21 cellular contexts compared by ENCODE assay signal in genomic region chr5:127685662-127686061, GRCh38. TPM values are rescaled to one million over a fixed set of nuclear protein-coding genes. Genes with fewer than 3 reads are reported as not detected.
"Had no signal": no experiment of that assay in that cellular context is flagged by ENCODE, and none has a peak within 500 bp of the region (broad histone marks: within the 10 kb centered on the region; RNA-seq: fewer than 3 reads in every experiment).

No MANE protein-coding gene starts in this region.

- H3K9me3 Mint-ChIP-seq: activated CD4-positive, alpha-beta memory T cell treated with anti-CD3 and anti-CD28 coated beads for 36 hours; central memory CD8-positive, alpha-beta T cell; effector memory CD8-positive, alpha-beta T cell had no signal

- H3K27ac Mint-ChIP-seq: activated CD4-positive, alpha-beta memory T cell treated with anti-CD3 and anti-CD28 coated beads for 36 hours; activated naive CD8-positive, alpha-beta T cell treated with anti-CD3 and anti-CD28 coated beads for 36 hours; dendritic cell treated with granulocyte-macrophage colony-stimulating factor and Interleukin-4, amounts not matched to agents 40 ng/mL and 50 ng/mL, for 4 days; effector memory CD8-positive, alpha-beta T cell had no signal

- H3K4me1 ChIP-seq: lower lobe of right lung, sigmoid colon had no signal

- H3K4me3 Mint-ChIP-seq: activated CD4-positive, alpha-beta memory T cell treated with anti-CD3 and anti-CD28 coated beads for 36 hours; activated naive CD8-positive, alpha-beta T cell treated with anti-CD3 and anti-CD28 coated beads for 36 hours; central memory CD8-positive, alpha-beta T cell; dendritic cell treated with granulocyte-macrophage colony-stimulating factor and Interleukin-4, amounts not matched to agents 40 ng/mL and 50 ng/mL, for 4 days; effector memory CD8-positive, alpha-beta T cell had no signal

- DNase-seq: activated CD4-positive, alpha-beta memory T cell treated with anti-CD3 and anti-CD28 coated beads for 36 hours; activated gamma-delta T cell; activated naive CD8-positive, alpha-beta T cell treated with anti-CD3 and anti-CD28 coated beads for 36 hours; activated T-cell treated with anti-CD3 and anti-CD28 coated beads, Interleukin-2, amount 50 U/mL, for 48 hours; aorta; effector memory CD8-positive, alpha-beta T cell; erythroblast; kidney glomerular epithelial cell; lower lobe of right lung; midbrain; posterior cingulate gyrus; sigmoid colon; stimulated activated CD4-positive, alpha-beta T cell treated with anti-CD3 and anti-CD28 coated beads, Interleukin-12 subunit alpha, Interleukin-12 subunit beta, amount 100 ng/mL, for 4 hours; stimulated activated naive CD4-positive, alpha-beta T cell; substantia nigra; T1000; trophoblast cell had no signal

- H3K4me1 Mint-ChIP-seq: activated naive CD8-positive, alpha-beta T cell treated with anti-CD3 and anti-CD28 coated beads for 36 hours; central memory CD8-positive, alpha-beta T cell had no signal

- H3K27ac ChIP-seq: lower lobe of right lung, VCaP had no signal

- H3K27me3 Mint-ChIP-seq: dendritic cell treated with granulocyte-macrophage colony-stimulating factor and Interleukin-4, amounts not matched to agents 40 ng/mL and 50 ng/mL, for 4 days had no signal

- H3K36me3 Mint-ChIP-seq: activated CD4-positive, alpha-beta memory T cell treated with anti-CD3 and anti-CD28 coated beads for 36 hours; activated naive CD8-positive, alpha-beta T cell treated with anti-CD3 and anti-CD28 coated beads for 36 hours had no signal

- ATAC-seq: effector memory CD8-positive, alpha-beta T cell; lower lobe of right lung had no signal

- H3K4me3 ChIP-seq: lower lobe of right lung, sigmoid colon had no signal

- H3K36me3 ChIP-seq: lower lobe of right lung, sigmoid colon had no signal

- H3K27me3 ChIP-seq: sigmoid colon had no signal

- H3K9me3 ChIP-seq: lower lobe of right lung, sigmoid colon had no signal

RNA-seq across cellular contexts. Expression of gene CCDC192, which starts 17.5 kb away (rescaled TPM):
- total RNA-seq: activated CD4-positive, alpha-beta memory T cell treated with anti-CD3 and anti-CD28 coated beads for 36 hours; activated naive CD8-positive, alpha-beta T cell treated with anti-CD3 and anti-CD28 coated beads for 36 hours; aorta; frontal cortex; lower lobe of right lung had no signal
- polyA plus RNA-seq: aorta had no signal

RNA-seq across cellular contexts. Expression of gene CTXN3, which starts 36.8 kb away (rescaled TPM):
- total RNA-seq: activated CD4-positive, alpha-beta memory T cell treated with anti-CD3 and anti-CD28 coated beads for 36 hours; activated naive CD8-positive, alpha-beta T cell treated with anti-CD3 and anti-CD28 coated beads for 36 hours; aorta; lower lobe of right lung; sigmoid colon had no signal
- polyA plus RNA-seq: aorta, sigmoid colon had no signal
